ENCODE assay signal across 12 cellular contexts in genomic region chr16:30867747-30868146, GRCh38. TPM values are rescaled to one million over a fixed set of nuclear protein-coding genes. Genes with fewer than 3 reads are reported as not detected.
DNase-seq lines count a peak whose midpoint lies in the region; ATAC-seq and TF ChIP-seq lines count a peak whose summit lies in the region.
"Had no signal": no experiment of that assay in that cellular context is flagged by ENCODE, and none has a peak within 500 bp of the region (broad histone marks: within the 10 kb centered on the region; RNA-seq: fewer than 3 reads in every experiment).

No MANE protein-coding gene starts in this region.

- DNase-seq in AML-193 (lab: John Stamatoyannopoulos, UW) (peak; percentile 21 to 24), HFF-Myc (ENCODE audit: extremely low read depth, low read depth) (no peak), hepatocyte (ENCODE audit: low spot score) (peak; percentile 22), NCI-H1694 treated with DMSO at 0.1 percent for 48 hours (lab: John Stamatoyannopoulos, UW) (no peak), NCI-H1092 treated with DMSO at 0.1 percent for 48 hours (lab: John Stamatoyannopoulos, UW) (no peak), body of pancreas (no peak)
- DNase-seq in stimulated activated CD4-positive, alpha-beta T cell treated with anti-CD3 and anti-CD28 coated beads, Interleukin-4, amount 100 ng/mL, for 24 hours = no peak
- DNase-seq: NCI-H2081 treated with DMSO at 0.1 percent for 48 hours had no signal

- TF ChIP-seq CTCF in HFF-Myc (IDR thresholded peaks at IDR 0.05; ENCODE audit: low read depth, low read length, missing control alignments) (peak; percentile 5), VCaP (conservative IDR thresholded peaks at IDR 0.05) (peak; percentile 45; the same call in 1 of the 2 replicates), hepatocyte (IDR thresholded peaks at IDR 0.05; ENCODE audit: poor library complexity) (peak; percentile 7), body of pancreas (IDR thresholded peaks at IDR 0.05) (no peak)

- H3K27ac ChIP-seq in VCaP (no peak overlapping the region), hepatocyte (no peak overlapping the region), body of pancreas (no peak overlapping the region)
- H3K27ac ChIP-seq: epithelial cell of prostate, SJSA1, tibial nerve had no signal

- WGBS in hepatocyte (ENCODE audit: low lambda C conversion rate, missing lambda C conversion rate) = 92% methylated on average over 5 of the region's 5 CpGs
- WGBS in body of pancreas, 2 donors = 83 to 93% methylated on average over 5 of the region's 5 CpGs

- ATAC-seq in body of pancreas = no peak

- intact Hi-C loops in body of pancreas (cut with DNase I) = no loop called here

- no peaks in the 10 kb centered on the region for H3K27me3 ChIP-seq in hepatocyte
- H3K27me3 ChIP-seq in body of pancreas = no peaks in the 10 kb centered on the region
- H3K27me3 ChIP-seq: SJSA1, tibial nerve had no signal

- H2AFZ ChIP-seq in hepatocyte = no peak overlapping the region

- H3K4me2 ChIP-seq in hepatocyte = no peak overlapping the region

- H3K4me1 ChIP-seq in hepatocyte (ENCODE audit: insufficient read depth) (no peaks in the 10 kb centered on the region), body of pancreas (no peaks in the 10 kb centered on the region)
- H3K4me1 ChIP-seq: SJSA1 had no signal

- H3K9me2 ChIP-seq in hepatocyte (replicated peaks; ENCODE audit: insufficient read depth) = no peaks in the 10 kb centered on the region

- H3K36me3 ChIP-seq in hepatocyte (replicated peaks; ENCODE audit: insufficient read depth, low read depth) = no peaks in the 10 kb centered on the region
- H3K36me3 ChIP-seq in body of pancreas (replicated peaks in 1 of 2; ENCODE audit: insufficient read depth in 1 of 2, low read depth in 2 of 2) = no peaks in the 10 kb centered on the region

- no peaks in the 10 kb centered on the region for H4K20me1 ChIP-seq in hepatocyte (ENCODE audit: insufficient read depth, poor library complexity, severe bottlenecking)

- no peaks in the 10 kb centered on the region for H3K79me2 ChIP-seq in hepatocyte

- no peak for TF ChIP-seq POLR2A in body of pancreas (IDR thresholded peaks at IDR 0.05)

- H3K9me3 ChIP-seq in hepatocyte (ENCODE audit: low read depth) (no peaks in the 10 kb centered on the region), body of pancreas (no peaks in the 10 kb centered on the region)
- H3K9me3 ChIP-seq: SJSA1, tibial nerve had no signal

- H3K4me3 ChIP-seq in HFF-Myc (replicated peaks; ENCODE audit: low read depth, low read length) = no peak overlapping the region
- no peak overlapping the region for H3K4me3 ChIP-seq in hepatocyte
- H3K4me3 ChIP-seq in body of pancreas = no peak overlapping the region
- H3K4me3 ChIP-seq: SJSA1, tibial nerve had no signal

RNA-seq across cellular contexts. Expression of gene BCL7C, which starts 26.1 kb away (rescaled TPM):
- 21.4 and 25.7 TPM in 2 replicates for total RNA-seq in hepatocyte
- polyA plus RNA-seq in hepatocyte = 54.1 and 57.3 TPM in 2 replicates
- 10 to 100 TPM; 19.8 to 24.1 TPM for total RNA-seq in body of pancreas

RNA-seq across cellular contexts. Expression of gene CTF1, which starts 28.7 kb away (rescaled TPM):
- 1.1 and 1.7 TPM in 2 replicates for total RNA-seq in hepatocyte
- 13.0 and 18.2 TPM in 2 replicates for polyA plus RNA-seq in hepatocyte
- total RNA-seq in body of pancreas = 1 to 10 TPM; 1.0 to 2.0 TPM

RNA-seq across cellular contexts. Expression of gene FBXL19, which starts 55.6 kb away (rescaled TPM):
- total RNA-seq in hepatocyte (15.6 and 19.4 TPM in 2 replicates), body of pancreas (10 to 100 TPM in 1 of 2 donors, 1 to 10 TPM in 1; 8.6 to 21.1 TPM)
- 2.1 and 3.6 TPM in 2 replicates for polyA plus RNA-seq in hepatocyte

Comparison
In these comparisons a context has a peak if more than half of its experiments do, and no peak if none do; other contexts are left out.
1. DNase-seq: peak in AML-193 (2 of 2) and hepatocyte (single experiment); none in HFF-Myc (single experiment), stimulated activated CD4-positive, alpha-beta T cell treated with anti-CD3 and anti-CD28 coated beads, Interleukin-4, amount 100 ng/mL, for 24 hours (single experiment), NCI-H1694 treated with DMSO at 0.1 percent for 48 hours (single experiment), NCI-H1092 treated with DMSO at 0.1 percent for 48 hours (single experiment) and body of pancreas (0 of 4).
2. CTCF ChIP-seq: peak in HFF-Myc (single experiment), VCaP (single experiment) and hepatocyte (single experiment); none in body of pancreas (0 of 7).